ENCODE assay signal across 3 cellular contexts in genomic region chr1:19232526-19232851, GRCh38.
TF ChIP-seq lines count a peak whose summit lies in the region.

No MANE protein-coding gene starts in this region.

TF ChIP-seq in A549, 52 proteins besides CTCF, POLR2A, EP300 and RAD21:
- TF ChIP-seq TP53 (CRISPR knock-in tag; IDR thresholded peaks at IDR 0.05) (no peak), CHD4 (IDR thresholded peaks at IDR 0.05; ENCODE audit: borderline replicate concordance) (no peak), HOXB5 (CRISPR knock-in tag; IDR thresholded peaks at IDR 0.05) (no peak), CHD2 (IDR thresholded peaks at IDR 0.05; ENCODE audit: low read length, partially characterized antibody) (no peak), BHLHE40 (IDR thresholded peaks at IDR 0.05; ENCODE audit: low read depth, low read length) (no peak), TFCP2L1 (CRISPR knock-in tag; IDR thresholded peaks at IDR 0.05) (no peak), NPAS2 (CRISPR knock-in tag; IDR thresholded peaks at IDR 0.05; ENCODE audit: borderline replicate concordance) (no peak), E2F6 (IDR thresholded peaks at IDR 0.05; ENCODE audit: borderline replicate concordance, low read depth) (no peak), ELK1 (IDR thresholded peaks at IDR 0.05; ENCODE audit: low read depth, low read length) (no peak), HOXA7 (CRISPR knock-in tag; IDR thresholded peaks at IDR 0.05) (no peak), JUN (IDR thresholded peaks at IDR 0.05) (no peak), REST (IDR thresholded peaks at IDR 0.05) (no peak), CEBPB (IDR thresholded peaks at IDR 0.05) (no peak), ATOH8 (CRISPR knock-in tag; IDR thresholded peaks at IDR 0.05; ENCODE audit: low read depth) (no peak), ZNF302 (CRISPR knock-in tag; IDR thresholded peaks at IDR 0.05) (no peak)

TF ChIP-seq in endothelial cell of umbilical vein, 7 proteins besides CTCF, POLR2A, EP300 and RAD21:
- TF ChIP-seq MYC (IDR thresholded peaks at IDR 0.05; ENCODE audit: low read depth, low read length) (no peak), GATA2 (IDR thresholded peaks at IDR 0.05; ENCODE audit: insufficient read depth, insufficient read length, low read depth, low read length) (no peak), MAX (IDR thresholded peaks at IDR 0.05; ENCODE audit: insufficient read depth, insufficient read length) (no peak), EZH2 (IDR thresholded peaks at IDR 0.05; ENCODE audit: borderline replicate concordance, low read depth, low read length, severe bottlenecking) (no peak)

TF ChIP-seq in WTC11, 78 proteins besides CTCF, POLR2A, EP300 and RAD21:
- TF ChIP-seq ZNF138 (CRISPR knock-in tag; conservative IDR thresholded peaks at IDR 0.05) = no peak
- TF ChIP-seq ZNF219 (CRISPR knock-in tag; IDR thresholded peaks at IDR 0.05; ENCODE audit: borderline replicate concordance) = no peak
